Comparison of ENCODE assay signal across 28 cellular contexts in genomic region chr20:33660035-33660684, GRCh38. TPM values are rescaled to one million over a fixed set of nuclear protein-coding genes. Genes with fewer than 3 reads are reported as not detected.
"Had no signal": no experiment of that assay in that cellular context is flagged by ENCODE, and none has a peak within 500 bp of the region (broad histone marks: within the 10 kb centered on the region; RNA-seq: fewer than 3 reads in every experiment).

No MANE protein-coding gene starts in this region.

- H3K27me3 Mint-ChIP-seq: activated T-helper 17 cell treated with anti-CD3 and anti-CD28 coated beads, Interleukin-2, amount 50 U/mL, for 72 hours; naive thymus-derived CD8-positive, alpha-beta T cell; stimulated activated naive CD8-positive, alpha-beta T cell treated with anti-CD3 and anti-CD28 coated beads, Interleukin-15, Interleukin-2, amounts not matched to agents 100 ng/mL and 50 ng/mL, for 24 hours had no signal

- DNase-seq: activated CD4-positive, alpha-beta T cell treated with anti-CD3 and anti-CD28 coated beads, Interleukin-2, amount 50 U/mL, for 1 hour; activated CD8-positive, alpha-beta T cell treated with anti-CD3 and anti-CD28 coated beads, Interleukin-2, amount 10 ng/mL, durations not matched to agents 7 days and 5 days; activated T-cell treated with anti-CD3 and anti-CD28 coated beads, Interleukin-2, amount 50 U/mL, for 1 hour; central memory CD4-positive, alpha-beta T cell; dermis blood vessel endothelial cell; effector memory CD4-positive, alpha-beta T cell; foreskin keratinocyte; immature natural killer cell; kidney glomerular epithelial cell; stimulated activated CD4-positive, alpha-beta T cell treated with anti-CD3 and anti-CD28 coated beads, Interleukin-4, amount 100 ng/mL, for 24 hours; substantia nigra; SW 1271; thyroid gland; upper lobe of right lung had no signal

- FAIRE-seq: astrocyte had no signal

- H3K4me1 ChIP-seq: foreskin keratinocyte had no signal

- ATAC-seq: activated CD4-positive, CD25-positive, alpha-beta regulatory T cell treated with anti-CD3 and anti-CD28 coated beads, Interleukin-2, amount 50 U/mL, for 24 hours; activated CD8-positive, alpha-beta T cell treated with anti-CD3 and anti-CD28 coated beads, Interleukin-2, amount 10 ng/mL, durations not matched to agents 7 days and 5 days; activated naive CD4-positive, alpha-beta T cell treated with anti-CD3 and anti-CD28 coated beads, Interleukin-2, amount 50 U/mL, for 72 hours; activated T-helper 17 cell treated with anti-CD3 and anti-CD28 coated beads, Interleukin-2, amount 50 U/mL, for 72 hours; foreskin keratinocyte; left lung; naive thymus-derived CD8-positive, alpha-beta T cell; sciatic nerve; upper lobe of right lung had no signal

- H3K36me3 Mint-ChIP-seq: immature natural killer cell had no signal

- H3K4me2 ChIP-seq: hepatocyte, smooth muscle cell had no signal

- H3K79me2 ChIP-seq: parathyroid adenoma had no signal

- H3K9ac ChIP-seq: parathyroid adenoma had no signal

- H3K36me3 ChIP-seq: neutrophil had no signal

- H3K9me3 Mint-ChIP-seq: activated naive CD4-positive, alpha-beta T cell treated with anti-CD3 and anti-CD28 coated beads, Interleukin-2, amount 50 U/mL, for 72 hours; activated T-helper 17 cell treated with anti-CD3 and anti-CD28 coated beads, Interleukin-2, amount 50 U/mL, for 72 hours; immature natural killer cell; mesothelial cell of epicardium; naive thymus-derived CD8-positive, alpha-beta T cell; stimulated activated naive CD8-positive, alpha-beta T cell treated with anti-CD3 and anti-CD28 coated beads, Interleukin-15, Interleukin-2, amounts not matched to agents 100 ng/mL and 50 ng/mL, for 24 hours had no signal

- H3K27me3 ChIP-seq: hepatocyte, left lung, thyroid gland, upper lobe of right lung had no signal

- H2AFZ ChIP-seq: hepatocyte, parathyroid adenoma had no signal

- H3K27ac ChIP-seq: foreskin keratinocyte, hepatocyte, left lung, neutrophil, parathyroid adenoma, thyroid gland, upper lobe of right lung had no signal

- H3K4me3 ChIP-seq: hepatocyte, left lung, smooth muscle cell, thyroid gland, upper lobe of right lung had no signal

- H3K4me3 Mint-ChIP-seq: activated CD8-positive, alpha-beta T cell treated with anti-CD3 and anti-CD28 coated beads, Interleukin-2, amount 10 ng/mL, durations not matched to agents 7 days and 5 days; activated T-helper 17 cell treated with anti-CD3 and anti-CD28 coated beads, Interleukin-2, amount 50 U/mL, for 72 hours; immature natural killer cell; mesothelial cell of epicardium; stimulated activated naive CD8-positive, alpha-beta T cell treated with anti-CD3 and anti-CD28 coated beads, Interleukin-15, Interleukin-2, amounts not matched to agents 100 ng/mL and 50 ng/mL, for 24 hours had no signal

- H3K27ac Mint-ChIP-seq: activated naive CD4-positive, alpha-beta T cell treated with anti-CD3 and anti-CD28 coated beads, Interleukin-2, amount 50 U/mL, for 72 hours; activated T-helper 17 cell treated with anti-CD3 and anti-CD28 coated beads, Interleukin-2, amount 50 U/mL, for 72 hours; mesothelial cell of epicardium; stimulated activated naive CD8-positive, alpha-beta T cell treated with anti-CD3 and anti-CD28 coated beads, Interleukin-15, Interleukin-2, amounts not matched to agents 100 ng/mL and 50 ng/mL, for 24 hours had no signal

- H3K9me3 ChIP-seq: left lung, neutrophil, thyroid gland, upper lobe of right lung had no signal

RNA-seq across cellular contexts. Expression of gene C20orf144, which starts 2.0 kb away (rescaled TPM):
- total RNA-seq: dermis blood vessel endothelial cell, glomerular endothelial cell, sciatic nerve had no signal
- polyA plus RNA-seq: foreskin keratinocyte; naive thymus-derived CD8-positive, alpha-beta T cell had no signal
